Comparison of ENCODE assay signal across 8 cellular contexts in genomic region chr12:89349814-89350213, GRCh38. TPM values are rescaled to one million over a fixed set of nuclear protein-coding genes. Genes with fewer than 3 reads are reported as not detected.
DNase-seq lines count a peak whose midpoint lies in the region; ATAC-seq and TF ChIP-seq lines count a peak whose summit lies in the region.

No MANE protein-coding gene starts in this region.

- H3K27me3 ChIP-seq in RWPE2 (ENCODE audit: insufficient read depth, poor library complexity, severe bottlenecking) (no peaks in the 10 kb centered on the region), esophagus (ENCODE audit: control insufficient read depth in 1 of 2, insufficient read depth in 2 of 2, low read length in 2 of 2) (no peaks in the 10 kb centered on the region)

- no peak for TF ChIP-seq CTCF in RWPE2 (IDR thresholded peaks at IDR 0.05; ENCODE audit: poor library complexity, severe bottlenecking)
- no peak for TF ChIP-seq CTCF in nephron progenitor cell (IDR thresholded peaks at IDR 0.05)

- peaks cover 6% of the 10 kb centered on the region for H3K27me3 Mint-ChIP-seq in nephron progenitor cell (ENCODE audit: low read depth, poor library complexity)

- intact Hi-C loops in left cardiac atrium (cut with DNase I) (loop anchor here (2.0 to 10.0 kb wide), 6 partner anchors 42 to 298 kb away; no protein-coding TSS in a partner anchor), cardiac septum (cut with DNase I) (loop anchor here (5.0 to 10.0 kb wide), 7 partner anchors 37 to 298 kb away; partner anchors contain the start of genes GALNT4 and POC1B)

- no peaks in the 10 kb centered on the region for H3K9me3 Mint-ChIP-seq in nephron progenitor cell

- H3K27ac Mint-ChIP-seq in nephron progenitor cell = peak overlapping the region; percentile 99

- peaks cover 48% of the 10 kb centered on the region for H3K4me1 Mint-ChIP-seq in nephron progenitor cell

- H3K36me3 ChIP-seq in RWPE2 (ENCODE audit: low read depth) = peaks cover 51% of the 10 kb centered on the region
- peaks cover 3 to 8% of the 10 kb centered on the region in 2 donors for H3K36me3 ChIP-seq in esophagus (ENCODE audit: control insufficient read depth in 2 of 2, insufficient read depth in 2 of 2, low read length in 1 of 2)

- H3K4me1 ChIP-seq in RWPE2 (ENCODE audit: insufficient read depth, poor library complexity, severe bottlenecking) = peaks cover 24% of the 10 kb centered on the region
- H3K4me1 ChIP-seq in esophagus (ENCODE audit: control insufficient read depth in 2 of 2, insufficient read depth in 2 of 2, low read length in 1 of 2) = peaks cover 6 to 11% of the 10 kb centered on the region in 2 donors

- DNase-seq in left cardiac atrium (peak; percentile 43), cardiac septum (ENCODE audit: low spot score) (no peak), RWPE2 (ENCODE audit: low spot score) (no peak), nephron progenitor cell (no peak), middle frontal gyrus (ENCODE audit: extremely low spot score, low spot score) (no peak)

- ATAC-seq in left cardiac atrium (no peak), RWPE2 (ENCODE audit: low read depth) (no peak), HG03196 (IDR thresholded peaks at IDR 0.05; ENCODE audit: unreplicated experiment) (no peak), HG03442 (IDR thresholded peaks at IDR 0.05; ENCODE audit: unreplicated experiment) (no peak)

- WGBS in esophagus, 2 donors = 21 to 36% methylated on average over 6 of the region's 6 CpGs

- H3K36me3 Mint-ChIP-seq in nephron progenitor cell (ENCODE audit: low read depth) = peaks cover 40% of the 10 kb centered on the region

- H3K27ac ChIP-seq in RWPE2 (ENCODE audit: poor library complexity, severe bottlenecking) (peak overlapping the region; percentile 99), esophagus (ENCODE audit: low read depth in 2 of 2, low read length in 1 of 2) (no peak overlapping the region)

- H3K9me3 ChIP-seq in RWPE2 (ENCODE audit: severe bottlenecking) (no peaks in the 10 kb centered on the region), esophagus (ENCODE audit: control insufficient read depth in 2 of 2, insufficient read depth in 1 of 2, low read depth in 1 of 2, low read length in 1 of 2) (no peaks in the 10 kb centered on the region)

- peak overlapping the region; percentile 99 for H3K4me3 Mint-ChIP-seq in nephron progenitor cell

- H3K4me3 ChIP-seq in RWPE2 (ENCODE audit: severe bottlenecking) = peak overlapping the region; percentile 78
- peak overlapping the region; percentile 2 to 84 for H3K4me3 ChIP-seq in esophagus (ENCODE audit: low read depth in 1 of 2, low read length in 2 of 2)

RNA-seq across cellular contexts. Expression of gene DUSP6, which starts 2.5 kb away (rescaled TPM):
- total RNA-seq in left cardiac atrium (10 to 100 TPM; 47.8 to 53.2 TPM), cardiac septum (28.9 TPM)
- polyA plus RNA-seq in esophagus = 1 to 10 TPM; 3.8 to 9.2 TPM
